24 cellular contexts compared by ENCODE assay signal in genomic region chr16:74582984-74583383, GRCh38. TPM values are rescaled to one million over a fixed set of nuclear protein-coding genes. Genes with fewer than 3 reads are reported as not detected.
DNase-seq lines count a peak whose midpoint lies in the region; ATAC-seq and TF ChIP-seq lines count a peak whose summit lies in the region.
"Had no signal": no experiment of that assay in that cellular context is flagged by ENCODE, and none has a peak within 500 bp of the region (broad histone marks: within the 10 kb centered on the region; RNA-seq: fewer than 3 reads in every experiment).

No MANE protein-coding gene starts in this region.

- no peak overlapping the region for H3K9ac ChIP-seq in adipocyte (ENCODE audit: low read length)
- H3K9ac ChIP-seq: neural progenitor cell had no signal

- no peak overlapping the region for H3K4me3 ChIP-seq in CD4-positive, CD25-positive, alpha-beta regulatory T cell (ENCODE audit: low read depth, low read length)
- H3K4me3 ChIP-seq in GM23338 (no peak overlapping the region), adipocyte (ENCODE audit: low read length) (no peak overlapping the region), thyroid gland (replicated peaks in 1 of 3) (no peak overlapping the region)
- H3K4me3 ChIP-seq: ascending aorta, neural progenitor cell, spleen had no signal

- H3K27ac Mint-ChIP-seq in CD4-positive, CD25-positive, alpha-beta regulatory T cell: peak overlapping the region; percentile 22 to 81 (median 47)
- H3K27ac Mint-ChIP-seq in GM23338: peak overlapping the region; percentile 69; the same call in 1 of the 2 replicates
- H3K27ac Mint-ChIP-seq in nephron progenitor cell: peak overlapping the region; percentile 86
- H3K27ac Mint-ChIP-seq: activated CD4-positive, alpha-beta T cell treated with anti-CD3 and anti-CD28 coated beads, Interleukin-2, amount 10 ng/mL, durations not matched to agents 24 days and 14 days; neural progenitor cell had no signal

- H3K27ac ChIP-seq in CD4-positive, CD25-positive, alpha-beta regulatory T cell (ENCODE audit: insufficient read depth, low read length, poor library complexity, severe bottlenecking): no peak overlapping the region
- H3K27ac ChIP-seq in GM23338 (ENCODE audit: low read depth) (no peak overlapping the region), thyroid gland (no peak overlapping the region)
- H3K27ac ChIP-seq: ascending aorta, foreskin keratinocyte, neural progenitor cell, spleen had no signal

- H2AFZ ChIP-seq in GM23338: no peak overlapping the region
- H2AFZ ChIP-seq: neural progenitor cell had no signal

- peaks cover 1% of the 10 kb centered on the region for H3K36me3 ChIP-seq in CD4-positive, CD25-positive, alpha-beta regulatory T cell (ENCODE audit: control insufficient read depth, insufficient read depth, low read length)
- H3K36me3 ChIP-seq in GM23338 (ENCODE audit: insufficient read depth) (no peaks in the 10 kb centered on the region), adipocyte (ENCODE audit: control insufficient read depth, insufficient read depth, low read length, severe bottlenecking) (no peaks in the 10 kb centered on the region), thyroid gland (no peaks in the 10 kb centered on the region)
- H3K36me3 ChIP-seq: ascending aorta, neural progenitor cell had no signal

- no peaks in the 10 kb centered on the region for H3F3A ChIP-seq in GM23338 (replicated peaks; ENCODE audit: low read depth)

- no peaks in the 10 kb centered on the region for H3K27me3 ChIP-seq in CD4-positive, CD25-positive, alpha-beta regulatory T cell (ENCODE audit: control insufficient read depth, insufficient read depth, low read length)
- no peaks in the 10 kb centered on the region for H3K27me3 ChIP-seq in GM23338 (ENCODE audit: insufficient read depth)
- no peaks in the 10 kb centered on the region for H3K27me3 ChIP-seq in adipocyte (replicated peaks; ENCODE audit: control insufficient read depth, insufficient read depth, low read length)
- no peaks in the 10 kb centered on the region for H3K27me3 ChIP-seq in thyroid gland
- H3K27me3 ChIP-seq: ascending aorta, foreskin keratinocyte, neural progenitor cell, spleen had no signal

- H3K4me2 ChIP-seq in GM23338: no peak overlapping the region
- H3K4me2 ChIP-seq: neural progenitor cell had no signal

- TF ChIP-seq CTCF in GM23338 (conservative IDR thresholded peaks at IDR 0.05; ENCODE audit: low read depth in 2 of 2) (no peak), nephron progenitor cell (IDR thresholded peaks at IDR 0.05) (no peak), thyroid gland (IDR thresholded peaks at IDR 0.05) (no peak)

- H3K4me3 Mint-ChIP-seq in CD4-positive, CD25-positive, alpha-beta regulatory T cell: peak overlapping the region in 2 of 4 donors; percentile 5 to 50
- H3K4me3 Mint-ChIP-seq in GM23338: no peak overlapping the region
- peak overlapping the region; percentile 33 for H3K4me3 Mint-ChIP-seq in nephron progenitor cell
- H3K4me3 Mint-ChIP-seq: activated CD4-positive, alpha-beta T cell treated with anti-CD3 and anti-CD28 coated beads, Interleukin-2, amount 10 ng/mL, durations not matched to agents 24 days and 14 days; central memory CD8-positive, alpha-beta T cell; neural progenitor cell had no signal

- peaks cover 39 to 95% (median 70%) of the 10 kb centered on the region in 4 donors for H3K4me1 Mint-ChIP-seq in CD4-positive, CD25-positive, alpha-beta regulatory T cell
- H3K4me1 Mint-ChIP-seq in GM23338: peaks cover 17% of the 10 kb centered on the region
- peaks cover 36% of the 10 kb centered on the region for H3K4me1 Mint-ChIP-seq in nephron progenitor cell

- no peak for TF ChIP-seq POLR2A in thyroid gland (IDR thresholded peaks at IDR 0.05)

- ATAC-seq in CD4-positive, CD25-positive, alpha-beta regulatory T cell (ENCODE audit: low read depth in 2 of 2): no peak
- ATAC-seq in GM23338: no peak
- ATAC-seq: foreskin keratinocyte had no signal

- H3K9me3 ChIP-seq in CD4-positive, CD25-positive, alpha-beta regulatory T cell (ENCODE audit: control insufficient read depth in 2 of 2, low read length in 2 of 2): no peaks in the 10 kb centered on the region
- H3K9me3 ChIP-seq in adipocyte (ENCODE audit: control insufficient read depth, low read length) (no peaks in the 10 kb centered on the region), thyroid gland (no peaks in the 10 kb centered on the region)
- H3K9me3 ChIP-seq: ascending aorta, spleen had no signal

- H4K20me1 ChIP-seq in GM23338 (replicated peaks; ENCODE audit: insufficient read depth): peaks cover 29% of the 10 kb centered on the region; the same call in 1 of the 2 replicates

- no peaks in the 10 kb centered on the region for H3K27me3 Mint-ChIP-seq in CD4-positive, CD25-positive, alpha-beta regulatory T cell
- H3K27me3 Mint-ChIP-seq in GM23338 (ENCODE audit: insufficient read depth, low read depth, poor library complexity): peaks cover 5% of the 10 kb centered on the region
- no peaks in the 10 kb centered on the region for H3K27me3 Mint-ChIP-seq in nephron progenitor cell (ENCODE audit: low read depth, poor library complexity)
- H3K27me3 Mint-ChIP-seq: activated CD4-positive, alpha-beta T cell treated with anti-CD3 and anti-CD28 coated beads, Interleukin-2, amount 10 ng/mL, durations not matched to agents 24 days and 14 days; central memory CD8-positive, alpha-beta T cell; IgD-negative memory B cell had no signal

- peaks cover 26% of the 10 kb centered on the region for H3K36me3 Mint-ChIP-seq in CD4-positive, CD25-positive, alpha-beta regulatory T cell
- H3K36me3 Mint-ChIP-seq in GM23338 (ENCODE audit: low read depth) (no peaks in the 10 kb centered on the region), nephron progenitor cell (ENCODE audit: low read depth) (peaks cover 71% of the 10 kb centered on the region)

- no peaks in the 10 kb centered on the region for H3K9me2 ChIP-seq in GM23338 (ENCODE audit: insufficient read depth)

- H3K79me2 ChIP-seq in GM23338 (replicated peaks; ENCODE audit: insufficient read depth): peaks cover 100% of the 10 kb centered on the region

- no peak for DNase-seq in CD4-positive, CD25-positive, alpha-beta regulatory T cell
- no peak for DNase-seq in GM23338 (ENCODE audit: low spot score)
- DNase-seq in adipocyte (ENCODE audit: low read depth): peak; percentile 27
- DNase-seq in nephron progenitor cell: no peak
- DNase-seq in thyroid gland: no peak
- DNase-seq in hepatic stellate cell (ENCODE audit: low spot score): no peak
- no peak for DNase-seq in NCI-H1930 (lab: John Stamatoyannopoulos, UW)
- DNase-seq: activated CD4-positive, alpha-beta T cell treated with anti-CD3 and anti-CD28 coated beads, Interleukin-2, amount 10 ng/mL, durations not matched to agents 24 days and 14 days; activated CD8-positive, alpha-beta memory T cell treated with anti-CD3 and anti-CD28 coated beads, Interleukin-2, amount 50 U/mL, for 4 hours; activated naive CD4-positive, alpha-beta T cell; erythroblast; foreskin keratinocyte; mesenchymal stem cell; MM.1S; NCI-H146; NCI-H2171; NCI-H526 treated with DMSO at 0.1 percent for 48 hours; spleen; stimulated activated CD4-positive, alpha-beta T cell treated with anti-CD3 and anti-CD28 coated beads, Interleukin-4, amount 100 ng/mL, for 24 hours; SW 1271 had no signal

- H3K9me3 Mint-ChIP-seq in CD4-positive, CD25-positive, alpha-beta regulatory T cell: no peaks in the 10 kb centered on the region
- H3K9me3 Mint-ChIP-seq in GM23338 (no peaks in the 10 kb centered on the region), nephron progenitor cell (peaks cover 26% of the 10 kb centered on the region)
- H3K9me3 Mint-ChIP-seq: activated CD4-positive, alpha-beta T cell treated with anti-CD3 and anti-CD28 coated beads, Interleukin-2, amount 10 ng/mL, durations not matched to agents 24 days and 14 days; central memory CD8-positive, alpha-beta T cell; IgD-negative memory B cell; neural progenitor cell had no signal

- intact Hi-C loops in thyroid gland (cut with DNase I): no loop called here

- WGBS in thyroid gland, 2 donors: 92 to 100% methylated on average over 1 of the region's 1 CpG

- H3K4me1 ChIP-seq in CD4-positive, CD25-positive, alpha-beta regulatory T cell (ENCODE audit: control insufficient read depth, insufficient read depth, low read length, poor library complexity, severe bottlenecking): peaks cover 48% of the 10 kb centered on the region
- H3K4me1 ChIP-seq in GM23338 (ENCODE audit: insufficient read depth): peaks cover 8% of the 10 kb centered on the region; the same call in 1 of the 2 replicates
- peaks cover 22% of the 10 kb centered on the region for H3K4me1 ChIP-seq in adipocyte (ENCODE audit: control insufficient read depth, insufficient read depth, low read length)
- H3K4me1 ChIP-seq in thyroid gland: peaks cover 38 to 49% of the 10 kb centered on the region in 2 donors
- H3K4me1 ChIP-seq: ascending aorta, neural progenitor cell had no signal

RNA-seq across cellular contexts. Expression of gene GLG1, which starts 23.9 kb away (rescaled TPM):
- total RNA-seq in CD4-positive, CD25-positive, alpha-beta regulatory T cell: 202 TPM
- 100 to 1,000 TPM; 147 to 156 (median 152) TPM for polyA plus RNA-seq in CD4-positive, CD25-positive, alpha-beta regulatory T cell
- total RNA-seq in GM23338 (2014; rRNA removed; shearing (Covaris generic)): 211 and 226 TPM in 2 replicates
- polyA plus RNA-seq in GM23338 (2016; fragmentation: Nextera tagmentation; extraction: Ambion mirVana): 58.8 and 61.2 TPM in 2 replicates
- total RNA-seq in thyroid gland: 100 to 1,000 TPM; 127 to 182 (median 151) TPM
